Comparison of ENCODE assay signal across 20 cellular contexts in genomic region chr18:28504100-28504499, GRCh38.
"Had no signal": no experiment of that assay in that cellular context is flagged by ENCODE, and none has a peak within 500 bp of the region (broad histone marks: within the 10 kb centered on the region; RNA-seq: fewer than 3 reads in every experiment).

No MANE protein-coding gene starts in this region.

- H3K36me3 ChIP-seq: WERI-Rb-1 had no signal

- DNase-seq: activated CD4-positive, alpha-beta T cell treated with anti-CD3 and anti-CD28 coated beads for 4 hours; activated CD4-positive, alpha-beta T cell treated with anti-CD3 and anti-CD28 coated beads, Interleukin-2, amount 50 U/mL, for 4 hours; activated effector memory CD4-positive, alpha-beta T cell treated with anti-CD3 and anti-CD28 coated beads, Interleukin-2, amount 50 U/mL, for 16 hours; activated naive CD4-positive, alpha-beta T cell treated with Interleukin-2 at 50 U/mL for 16 hours; activated naive CD8-positive, alpha-beta T cell treated with anti-CD3 and anti-CD28 coated beads, Interleukin-2, amount 50 U/mL, for 24 hours; activated T-cell treated with anti-CD3 and anti-CD28 coated beads, Interleukin-2, amount 50 U/mL, for 4 hours; amygdala; cerebellar nuclear complex; Karpas-422; NCI-H1105 treated with DMSO at 0.1 percent for 48 hours; NCI-H1436 treated with DMSO at 0.1 percent for 48 hours; NCI-H187; NCI-H2081; NCI-H524; SIG-M5; T-helper 1 cell; WERI-Rb-1 had no signal

- H3K27me3 Mint-ChIP-seq: activated naive CD8-positive, alpha-beta T cell treated with anti-CD3 and anti-CD28 coated beads, Interleukin-2, amount 50 U/mL, for 24 hours; brain had no signal

- ATAC-seq: activated naive CD4-positive, alpha-beta T cell treated with anti-CD3 and anti-CD28 coated beads, Interleukin-2, amount 50 U/mL, for 72 hours; activated naive CD8-positive, alpha-beta T cell treated with anti-CD3 and anti-CD28 coated beads, Interleukin-2, amount 50 U/mL, for 24 hours; activated T-cell treated with anti-CD3 and anti-CD28 coated beads, Interleukin-2, amount 50 U/mL, for 4 hours had no signal

- H3K27ac Mint-ChIP-seq: activated naive CD4-positive, alpha-beta T cell treated with anti-CD3 and anti-CD28 coated beads, Interleukin-2, amount 50 U/mL, for 72 hours; activated naive CD8-positive, alpha-beta T cell treated with anti-CD3 and anti-CD28 coated beads, Interleukin-2, amount 50 U/mL, for 24 hours; brain had no signal

- H3K36me3 Mint-ChIP-seq: activated naive CD4-positive, alpha-beta T cell treated with anti-CD3 and anti-CD28 coated beads, Interleukin-2, amount 50 U/mL, for 72 hours; brain had no signal

- H3K4me3 Mint-ChIP-seq: activated naive CD8-positive, alpha-beta T cell treated with anti-CD3 and anti-CD28 coated beads, Interleukin-2, amount 50 U/mL, for 24 hours; activated T-cell treated with anti-CD3 and anti-CD28 coated beads, Interleukin-2, amount 50 U/mL, for 4 hours; brain had no signal

- H3K4me1 Mint-ChIP-seq: activated naive CD8-positive, alpha-beta T cell treated with anti-CD3 and anti-CD28 coated beads, Interleukin-2, amount 50 U/mL, for 24 hours; brain had no signal

- H3K4me3 ChIP-seq: SK-N-MC had no signal

- H3K27ac ChIP-seq: SK-N-MC, WERI-Rb-1 had no signal
